ENCODE assay signal across 8 cellular contexts in genomic region chr4:112099701-112100289, GRCh38. TPM values are rescaled to one million over a fixed set of nuclear protein-coding genes. Genes with fewer than 3 reads are reported as not detected.
DNase-seq lines count a peak whose midpoint lies in the region; ATAC-seq, FAIRE-seq and TF ChIP-seq lines count a peak whose summit lies in the region.

No MANE protein-coding gene starts in this region.

- H3K4me1 ChIP-seq in keratinocyte (ENCODE audit: control insufficient read depth, extremely low read depth, insufficient read depth, low read length): no peaks in the 10 kb centered on the region
- peaks cover 0 to 8% (median 2%) of the 10 kb centered on the region in 4 donors for H3K4me1 ChIP-seq in tibial nerve

- H3K36me3 Mint-ChIP-seq in MCF 10A (ENCODE audit: insufficient read depth, unreplicated experiment): no peaks in the 10 kb centered on the region
- no peaks in the 10 kb centered on the region for H3K36me3 Mint-ChIP-seq in activated T-cell treated with anti-CD3 and anti-CD28 coated beads, Interleukin-2, amount 50 U/mL, for 24 hours (ENCODE audit: low read depth)

- CTCF ChIA-PET in MCF 10A (lab: Yijun Ruan, JAX): interaction anchor here (0.5 to 11.6 kb wide), 43 partner anchors 10 to 663 kb away, joined by 3 to 206 read pairs (median 6); no protein-coding TSS in a partner anchor

- intact Hi-C loops in MCF 10A (cut with micrococcal nuclease): loop anchor here (1.0 to 2.0 kb wide), 7 partner anchors 47 to 505 kb away; no protein-coding TSS in a partner anchor

- BruUV-seq in MCF 10A (replicated peaks; lab: Mats Ljungman, UMichigan): no TSS peak

- dilution Hi-C loops in keratinocyte (cut with MboI; ENCODE audit: extremely low pct_ligation_motif_present, low sequenced_read_pairs): no loop called here

- TF ChIP-seq CTCF in MCF 10A (IDR thresholded peaks at IDR 0.05; ENCODE audit: unreplicated experiment) (peak; percentile 64), keratinocyte (optimal IDR thresholded peaks at IDR 0.05 in 1 of 3, IDR thresholded peaks at IDR 0.05 in 1 of 3, conservative IDR thresholded peaks at IDR 0.05 in 1 of 3; ENCODE audit: extremely low read depth in 1 of 3, insufficient read depth in 2 of 3, low read length in 3 of 3) (peak in 2 of 3 experiments; percentile 19 to 50), tibial nerve (IDR thresholded peaks at IDR 0.05) (peak; percentile 49 to 76 (median 57))

- H3K27ac Mint-ChIP-seq in MCF 10A (ENCODE audit: low read depth, unreplicated experiment): peak overlapping the region; percentile 47
- no peak overlapping the region for H3K27ac Mint-ChIP-seq in activated T-cell treated with anti-CD3 and anti-CD28 coated beads, Interleukin-2, amount 50 U/mL, for 24 hours

- H3K4me1 Mint-ChIP-seq in MCF 10A (ENCODE audit: insufficient read depth, unreplicated experiment): peaks cover 7% of the 10 kb centered on the region
- no peaks in the 10 kb centered on the region for H3K4me1 Mint-ChIP-seq in activated T-cell treated with anti-CD3 and anti-CD28 coated beads, Interleukin-2, amount 50 U/mL, for 24 hours (ENCODE audit: low read depth)

- no peak for TF ChIP-seq EP300 in tibial nerve (IDR thresholded peaks at IDR 0.05)

- H3K9me1 ChIP-seq in keratinocyte (ENCODE audit: control insufficient read depth, extremely low read depth, insufficient read depth, low read length): no peaks in the 10 kb centered on the region

- peak; percentile 79 for ATAC-seq in GM18909 (IDR thresholded peaks at IDR 0.05; ENCODE audit: poor library complexity, unreplicated experiment)
- peak; percentile 55 for ATAC-seq in HG03108 (IDR thresholded peaks at IDR 0.05; ENCODE audit: unreplicated experiment)

- no peaks in the 10 kb centered on the region for H4K20me1 ChIP-seq in keratinocyte (ENCODE audit: control insufficient read depth, extremely low read depth, insufficient read depth, low read length)

- H3K4me3 Mint-ChIP-seq in MCF 10A (ENCODE audit: unreplicated experiment): no peak overlapping the region
- no peak overlapping the region for H3K4me3 Mint-ChIP-seq in activated T-cell treated with anti-CD3 and anti-CD28 coated beads, Interleukin-2, amount 50 U/mL, for 24 hours

- H3K27me3 Mint-ChIP-seq in MCF 10A (ENCODE audit: insufficient read depth, unreplicated experiment): no peaks in the 10 kb centered on the region
- no peaks in the 10 kb centered on the region for H3K27me3 Mint-ChIP-seq in activated T-cell treated with anti-CD3 and anti-CD28 coated beads, Interleukin-2, amount 50 U/mL, for 24 hours

- FAIRE-seq in keratinocyte (lab: Jason Lieb, UNC): peak; percentile 73

- H3K9me3 Mint-ChIP-seq in MCF 10A (ENCODE audit: unreplicated experiment): no peaks in the 10 kb centered on the region
- H3K9me3 Mint-ChIP-seq in activated T-cell treated with anti-CD3 and anti-CD28 coated beads, Interleukin-2, amount 50 U/mL, for 24 hours: no peaks in the 10 kb centered on the region

- DNase-seq in CD1c-positive myeloid dendritic cell (ENCODE audit: extremely low spot score) (peak; percentile 74), NCI-H446 (lab: John Stamatoyannopoulos, UW) (peak; percentile 7 to 58), MCF 10A (ENCODE audit: unreplicated experiment) (peak; percentile 66), keratinocyte (ENCODE audit: low read depth, low spot score) (no peak), tibial nerve (ENCODE audit: low spot score in 2 of 2) (no peak)
- no peak for DNase-seq in activated T-cell treated with anti-CD3 and anti-CD28 coated beads, Interleukin-2, amount 50 U/mL, for 24 hours

- no peaks in the 10 kb centered on the region for H3K9me3 ChIP-seq in keratinocyte (ENCODE audit: control insufficient read depth, low read depth, low read length)
- H3K9me3 ChIP-seq in tibial nerve: no peaks in the 10 kb centered on the region

- H2AFZ ChIP-seq in keratinocyte (ENCODE audit: control insufficient read depth, low read length): peak overlapping the region; percentile 77

- H3K36me3 ChIP-seq in keratinocyte (ENCODE audit: control insufficient read depth in 2 of 2, extremely low read depth in 1 of 2, insufficient read depth in 2 of 2, low read length in 2 of 2) (no peaks in the 10 kb centered on the region), tibial nerve (no peaks in the 10 kb centered on the region)

- H3K9ac ChIP-seq in keratinocyte (ENCODE audit: control insufficient read depth, extremely low read depth, insufficient read depth, low read length): no peak overlapping the region

- 13 to 15% methylated on average over 5 of the region's 5 CpGs for WGBS in tibial nerve, 2 donors

- no peak overlapping the region for H3K27ac ChIP-seq in keratinocyte (ENCODE audit: control insufficient read depth, insufficient read depth, low read length)
- H3K27ac ChIP-seq in tibial nerve: no peak overlapping the region

- H3K4me3 ChIP-seq in keratinocyte (ENCODE audit: control insufficient read depth in 2 of 3, extremely low read depth in 1 of 3, insufficient read depth in 2 of 3, low read depth in 1 of 3, low read length in 3 of 3) (no peak overlapping the region), tibial nerve (no peak overlapping the region)

- H3K79me2 ChIP-seq in keratinocyte (ENCODE audit: control insufficient read depth, insufficient read depth, low read length): no peaks in the 10 kb centered on the region

- H3K27me3 ChIP-seq in keratinocyte (ENCODE audit: control insufficient read depth, extremely low read depth, insufficient read depth, low read length) (no peaks in the 10 kb centered on the region), tibial nerve (no peaks in the 10 kb centered on the region)

- no peak overlapping the region for H3K4me2 ChIP-seq in keratinocyte (ENCODE audit: control insufficient read depth, extremely low read depth, insufficient read depth, low read depth, low read length)

- POLR2A ChIA-PET in MCF 10A (lab: Yijun Ruan, JAX): interaction anchor here (0.6 to 3.8 kb wide), 12 partner anchors 9 to 507 kb away, joined by 3 to 22 read pairs (median 4); partner anchors contain the start of gene AP1AR

- TF ChIP-seq POLR2A in tibial nerve (IDR thresholded peaks at IDR 0.05): no peak

RNA-seq across cellular contexts. Expression of gene FAM241A, which starts 45.5 kb away (rescaled TPM):
- total RNA-seq in MCF 10A (2022) (8.2 and 10.9 TPM in 2 replicates), tibial nerve (1 to 10 TPM; 2.4 to 4.8 (median 2.9) TPM)
- 1.4 to 2.9 TPM (median 2.1 TPM) in 3 replicates for polyA plus RNA-seq in keratinocyte
- polyA plus RNA-seq in keratinocyte (2011; ENCODE audit: low read depth): 1.4 TPM
- 1.7 and 3.2 TPM in 2 replicates for polyA plus RNA-seq in keratinocyte (2011; cell fraction: cytosol; rRNA removed)
- polyA plus RNA-seq in keratinocyte (2011; cell fraction: nucleus; rRNA removed): 1.6 and 2.2 TPM in 2 replicates
- 2.5 and 2.8 TPM in 2 replicates for polyA plus RNA-seq in keratinocyte (2012; ENCODE audit: low replicate concordance)
- polyA minus RNA-seq in keratinocyte: 0.26 to 1.5 TPM (median 0.53 TPM) in 3 replicates
- 0.77 TPM for polyA minus RNA-seq in keratinocyte (2011; cell fraction: cytosol; rRNA and poly(A)+ RNA removed)
- polyA minus RNA-seq in keratinocyte (2011; cell fraction: nucleus; rRNA and poly(A)+ RNA removed): 0.95 and 1.4 TPM in 2 replicates

Comparison
In these comparisons a context has a peak if more than half of its experiments do, and no peak if none do; other contexts are left out.
1. DNase-seq: peak in CD1c-positive myeloid dendritic cell (single experiment), NCI-H446 (2 of 2) and MCF 10A (single experiment); none in keratinocyte (single experiment), tibial nerve (0 of 2) and activated T-cell treated with anti-CD3 and anti-CD28 coated beads, Interleukin-2, amount 50 U/mL, for 24 hours (single experiment).
2. Peak in every context shown above with its lines, with median percentiles within 50 percentile points of each other: CTCF ChIP-seq.